ENCODE assay signal across 17 cellular contexts in the genomic region with DNA sequence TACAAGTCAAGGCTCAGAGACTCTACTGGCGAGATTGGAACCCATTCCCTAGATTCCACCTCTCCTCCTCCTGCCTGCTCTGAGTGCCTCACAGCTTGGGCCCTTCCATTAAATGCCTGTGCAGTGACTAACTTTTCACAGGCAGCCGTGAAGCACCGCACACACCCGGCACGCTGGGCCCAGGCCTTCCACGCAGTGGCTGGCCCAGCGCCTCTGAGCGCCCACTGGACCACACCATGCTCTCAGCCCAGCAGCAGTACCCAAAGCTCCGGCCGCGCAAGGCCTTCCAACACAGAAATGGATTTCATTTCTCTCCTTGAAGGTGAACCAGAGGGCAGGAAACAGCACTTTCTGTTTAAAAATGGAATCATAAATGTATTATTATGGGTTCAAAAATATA. TPM values are rescaled to one million over a fixed set of nuclear protein-coding genes. Genes with fewer than 3 reads are reported as not detected.
DNase-seq lines count a peak whose midpoint lies in the region; ATAC-seq and TF ChIP-seq lines count a peak whose summit lies in the region.
"Had no signal": no experiment of that assay in that cellular context is flagged by ENCODE, and none has a peak within 500 bp of the region (broad histone marks: within the 10 kb centered on the region; RNA-seq: fewer than 3 reads in every experiment).

No MANE protein-coding gene starts in this region.

- intact Hi-C loops in CD14-positive monocyte (cut with micrococcal nuclease) (loop anchor here in 1 of 2 donors (5.0 kb wide), 1 partner anchor 73 kb away; no protein-coding TSS in a partner anchor), right lobe of liver (cut with DNase I) (no loop called here)

- H3K4me1 ChIP-seq in right lobe of liver: peaks cover 0 to 42% (median 15%) of the 10 kb centered on the region in 4 donors
- no peaks in the 10 kb centered on the region for H3K4me1 ChIP-seq in GM23248 (ENCODE audit: insufficient read depth)

- H3K9me2 ChIP-seq in GM23248 (ENCODE audit: insufficient read depth): no peaks in the 10 kb centered on the region

- peaks cover 86% of the 10 kb centered on the region for H3K4me1 Mint-ChIP-seq in CD14-positive monocyte

- in situ Hi-C loops in GM23248 (cut with MboI): no loop called here

- no peak overlapping the region for H2AFZ ChIP-seq in GM23248

- H3K4me3 ChIP-seq in right lobe of liver (no peak overlapping the region), GM23248 (no peak overlapping the region)

- peak overlapping the region in 1 of 2 donors; percentile 11 for H3K4me3 Mint-ChIP-seq in CD14-positive monocyte
- H3K4me3 Mint-ChIP-seq: HFFc6 had no signal

- H3K4me2 ChIP-seq in GM23248 (ENCODE audit: unreplicated experiment): no peak overlapping the region

- H3K36me3 Mint-ChIP-seq in CD14-positive monocyte: peaks cover 33 to 50% of the 10 kb centered on the region in 2 donors
- H3K36me3 Mint-ChIP-seq: CD8-positive, alpha-beta memory T cell had no signal

- H3K27ac ChIP-seq in caudate nucleus (ENCODE audit: low read depth, low read length): peak overlapping the region; percentile 80
- H3K27ac ChIP-seq in right lobe of liver: peak overlapping the region; percentile 47 to 67 (median 61)
- H3K27ac ChIP-seq in substantia nigra (ENCODE audit: low read depth, low read length, poor library complexity, severe bottlenecking): peak overlapping the region; percentile 51
- no peak overlapping the region for H3K27ac ChIP-seq in GM23248

- H3K9ac ChIP-seq in GM23248: no peak overlapping the region

- no peak for TF ChIP-seq CTCF in CD14-positive monocyte (IDR thresholded peaks at IDR 0.05)
- TF ChIP-seq CTCF in right lobe of liver (IDR thresholded peaks at IDR 0.05): no peak

- H3K79me2 ChIP-seq in GM23248 (ENCODE audit: insufficient read depth): no peaks in the 10 kb centered on the region

- WGBS in right lobe of liver (ENCODE audit: insufficient coverage, low coverage, low lambda C conversion rate, missing lambda C conversion rate): 90% methylated on average over 9 of the region's 11 CpGs
- 86 to 87% methylated on average over 11 of the region's 11 CpGs for WGBS in GM23248 (ENCODE audit: low coverage in 1 of 2, low lambda C conversion rate in 2 of 2, missing lambda C conversion rate in 2 of 2), 2 experiments

- H4K20me1 ChIP-seq in GM23248 (ENCODE audit: insufficient read depth): no peaks in the 10 kb centered on the region

- H3K27ac Mint-ChIP-seq in CD14-positive monocyte: peak overlapping the region; percentile 89 to 97 (median 93)
- H3K27ac Mint-ChIP-seq: B cell; CD8-positive, alpha-beta memory T cell; HFFc6 had no signal

- no peaks in the 10 kb centered on the region for H3K36me3 ChIP-seq in right lobe of liver
- H3K36me3 ChIP-seq in GM23248 (ENCODE audit: low read depth): no peaks in the 10 kb centered on the region

- ATAC-seq in right lobe of liver (no peak), HG02759 (IDR thresholded peaks at IDR 0.05; ENCODE audit: unreplicated experiment) (no peak), GM21619 (IDR thresholded peaks at IDR 0.05; ENCODE audit: unreplicated experiment) (no peak)

- H3F3A ChIP-seq in GM23248 (ENCODE audit: insufficient read depth): no peaks in the 10 kb centered on the region

- no peaks in the 10 kb centered on the region for H3K27me3 Mint-ChIP-seq in CD14-positive monocyte (ENCODE audit: low read depth in 3 of 3)
- H3K27me3 Mint-ChIP-seq: B cell had no signal

- TF ChIP-seq POLR2A in right lobe of liver (IDR thresholded peaks at IDR 0.05): no peak

- peaks cover 0 to 2% (median 0%) of the 10 kb centered on the region in 7 donors for H3K9me3 Mint-ChIP-seq in CD14-positive monocyte
- H3K9me3 Mint-ChIP-seq: CD8-positive, alpha-beta memory T cell; HFFc6 had no signal

- no peaks in the 10 kb centered on the region for H3K9me3 ChIP-seq in right lobe of liver
- H3K9me3 ChIP-seq in GM23248 (ENCODE audit: low read depth): no peaks in the 10 kb centered on the region

- DNase-seq in CD14-positive monocyte (ENCODE audit: low spot score): no peak
- no peak for DNase-seq in caudate nucleus (lab: John Stamatoyannopoulos, UW)
- DNase-seq in right lobe of liver: no peak
- no peak for DNase-seq in substantia nigra (lab: John Stamatoyannopoulos, UW)
- DNase-seq in GM23248: no peak
- DNase-seq: ACHN; CD8-positive, alpha-beta memory T cell; HFFc6; MM.1S; NCI-H1105 treated with DMSO at 0.1 percent for 48 hours; NCI-H187 treated with DMSO at 0.1 percent for 48 hours; NCI-H2171 treated with DMSO at 0.1 percent for 48 hours; NCI-H510A; NCI-H82 had no signal

- no peaks in the 10 kb centered on the region for H3K27me3 ChIP-seq in right lobe of liver
- no peaks in the 10 kb centered on the region for H3K27me3 ChIP-seq in GM23248 (replicated peaks; ENCODE audit: insufficient read depth)

RNA-seq across cellular contexts. Expression of gene RAB20, which starts 26.0 kb away (rescaled TPM):
- polyA plus RNA-seq in CD14-positive monocyte: 10 to 100 TPM; 37.8 to 43.1 TPM
- 10 to 100 TPM; 12.5 to 47.2 (median 36.3) TPM for total RNA-seq in right lobe of liver
- 3.3 and 6.4 TPM in 2 replicates for total RNA-seq in GM23248 (2014; rRNA removed; shearing (Covaris generic))
- polyA plus RNA-seq in GM23248 (2016; fragmentation: Nextera tagmentation; extraction: Ambion mirVana): 2.7 TPM in 2 replicates
